In genomic region chr17:1399679-1400512, GRCh38 we compare ENCODE assay signal across 8 cellular contexts. TPM values are rescaled to one million over a fixed set of nuclear protein-coding genes. Genes with fewer than 3 reads are reported as not detected.
DNase-seq lines count a peak whose midpoint lies in the region; ATAC-seq and TF ChIP-seq lines count a peak whose summit lies in the region.

Gene YWHAE, minus strand, starts transcription at chr17:1400222. Its CDS starts 112 bp downstream, at chr17:1400110.

- H3K27me3 Mint-ChIP-seq in CD14-positive monocyte (ENCODE audit: low read depth in 3 of 3) = peaks cover 2 to 9% (median 3%) of the 10 kb centered on the region in 3 donors
- H3K27me3 Mint-ChIP-seq in activated CD4-positive, alpha-beta memory T cell treated with anti-CD3 and anti-CD28 coated beads, Interleukin-2, amount 10 ng/mL, durations not matched to agents 7 days and 5 days = no peaks in the 10 kb centered on the region

- ATAC-seq in GM19438 (IDR thresholded peaks at IDR 0.05; ENCODE audit: low read depth, unreplicated experiment) (peak; percentile 89), HG03575 (IDR thresholded peaks at IDR 0.05; ENCODE audit: extremely low read depth, insufficient number of reproducible peaks, low FRiP score, unreplicated experiment) (peak; percentile 43)

- TF ChIP-seq POLR2A in lower leg skin (IDR thresholded peaks at IDR 0.05) = peak in 1 of 2 donors; percentile 91

- no peaks in the 10 kb centered on the region for H3K9me3 Mint-ChIP-seq in CD14-positive monocyte
- H3K9me3 Mint-ChIP-seq in activated CD4-positive, alpha-beta memory T cell treated with anti-CD3 and anti-CD28 coated beads, Interleukin-2, amount 10 ng/mL, durations not matched to agents 7 days and 5 days = no peaks in the 10 kb centered on the region

- CTCF ChIA-PET in activated CD4-positive, alpha-beta memory T cell treated with anti-CD3 and anti-CD28 coated beads, Interleukin-2, amount 10 ng/mL, durations not matched to agents 7 days and 5 days (lab: Charles Lee) = interaction anchor here (0.5 to 1.8 kb wide), 7 partner anchors 34 to 170 kb away, joined by 3 to 14 read pairs (median 5); no protein-coding TSS in a partner anchor

- H3K4me3 ChIP-seq in duodenal mucosa (ENCODE audit: low read depth in 1 of 2, low read length in 2 of 2) (peak within 1 kb of the TSS; percentile 96 to 97), lower leg skin (ENCODE audit: low read depth, poor library complexity, severe bottlenecking) (peak within 1 kb of the TSS; percentile 80)

- H3K9ac ChIP-seq in duodenal mucosa (ENCODE audit: low read depth in 1 of 2, low read length in 2 of 2) = peak within 1 kb of the TSS; percentile 88 to 94

- H3K4me1 Mint-ChIP-seq in CD14-positive monocyte = peaks cover 42% of the 10 kb centered on the region
- H3K4me1 Mint-ChIP-seq in activated CD4-positive, alpha-beta memory T cell treated with anti-CD3 and anti-CD28 coated beads, Interleukin-2, amount 10 ng/mL, durations not matched to agents 7 days and 5 days = peaks cover 30% of the 10 kb centered on the region

- H3K36me3 Mint-ChIP-seq in CD14-positive monocyte = peaks cover 0 to 14% of the 10 kb centered on the region in 2 donors
- H3K36me3 Mint-ChIP-seq in activated CD4-positive, alpha-beta memory T cell treated with anti-CD3 and anti-CD28 coated beads, Interleukin-2, amount 10 ng/mL, durations not matched to agents 7 days and 5 days (ENCODE audit: low read depth) = peaks cover 33% of the 10 kb centered on the region

- no peak for TF ChIP-seq CTCF in CD14-positive monocyte (IDR thresholded peaks at IDR 0.05)
- TF ChIP-seq CTCF in lower leg skin (IDR thresholded peaks at IDR 0.05) = no peak

- H3K9me3 ChIP-seq in duodenal mucosa (ENCODE audit: control insufficient read depth in 1 of 2, low read length in 2 of 2) = no peaks in the 10 kb centered on the region

- H3K4me3 Mint-ChIP-seq in CD14-positive monocyte = peak within 1 kb of the TSS; percentile 96 to 97
- H3K4me3 Mint-ChIP-seq in activated CD4-positive, alpha-beta memory T cell treated with anti-CD3 and anti-CD28 coated beads, Interleukin-2, amount 10 ng/mL, durations not matched to agents 7 days and 5 days = peak within 1 kb of the TSS; percentile 94

- no peaks in the 10 kb centered on the region for H3K27me3 ChIP-seq in duodenal mucosa (ENCODE audit: control insufficient read depth in 1 of 2, insufficient read depth in 2 of 2, low read length in 2 of 2)

- POLR2A ChIA-PET in activated CD4-positive, alpha-beta memory T cell treated with anti-CD3 and anti-CD28 coated beads, Interleukin-2, amount 10 ng/mL, durations not matched to agents 7 days and 5 days (lab: Charles Lee) = interaction anchor here (0.6 to 3.4 kb wide), 20 partner anchors 10 to 903 kb away, joined by 3 to 28 read pairs (median 6); partner anchors contain the start of genes CRK, INPP5K, RILP and SMG6

- 1% methylated on average over 61 of the region's 82 CpGs for WGBS in lower leg skin, 2 donors

- peaks cover 13 to 14% of the 10 kb centered on the region in 2 donors for H3K4me1 ChIP-seq in duodenal mucosa (ENCODE audit: control insufficient read depth in 1 of 2, insufficient read depth in 2 of 2, low read length in 2 of 2)

- peaks cover 0 to 2% of the 10 kb centered on the region in 2 donors for H3K36me3 ChIP-seq in duodenal mucosa (ENCODE audit: control insufficient read depth in 1 of 2, insufficient read depth in 2 of 2, low read length in 2 of 2)

- DNase-seq in CD14-positive monocyte (ENCODE audit: low spot score) (peak; percentile 96), NCI-H82 treated with DMSO at 0.1 percent for 48 hours (lab: John Stamatoyannopoulos, UW; ENCODE audit: unreplicated experiment) (peak; percentile 87), lower leg skin (ENCODE audit: low spot score in 2 of 2) (peak; percentile 97 to 100)
- DNase-seq in activated CD4-positive, alpha-beta memory T cell treated with anti-CD3 and anti-CD28 coated beads, Interleukin-2, amount 10 ng/mL, durations not matched to agents 7 days and 5 days = peak; percentile 97
- DNase-seq in stimulated activated CD4-positive, alpha-beta T cell treated with anti-CD3 and anti-CD28 coated beads, Interleukin-4, amount 100 ng/mL, for 48 hours (ENCODE audit: low read depth in 2 of 2) = peak; percentile 96 to 97

- peak within 1 kb of the TSS; percentile 93 for H3K27ac ChIP-seq in duodenal mucosa (ENCODE audit: low read depth, low read length)

- intact Hi-C loops in CD14-positive monocyte (cut with micrococcal nuclease) (loop anchor here (5.0 kb wide), 3 partner anchors 33 to 62 kb away; no protein-coding TSS in a partner anchor), lower leg skin (cut with DNase I; ENCODE audit: low total_unique reads) (no loop called here)

- peak within 1 kb of the TSS; percentile 97 to 99 (median 99) for H3K27ac Mint-ChIP-seq in CD14-positive monocyte
- peak within 1 kb of the TSS; percentile 89 for H3K27ac Mint-ChIP-seq in activated CD4-positive, alpha-beta memory T cell treated with anti-CD3 and anti-CD28 coated beads, Interleukin-2, amount 10 ng/mL, durations not matched to agents 7 days and 5 days

RNA-seq across cellular contexts. Expression of gene YWHAE, which starts in this region (rescaled TPM):
- polyA plus RNA-seq in CD14-positive monocyte = 100 to 1,000 TPM; 168 to 185 TPM
- 100 to 1,000 TPM; 352 to 374 TPM for total RNA-seq in activated CD4-positive, alpha-beta memory T cell treated with anti-CD3 and anti-CD28 coated beads, Interleukin-2, amount 10 ng/mL, durations not matched to agents 7 days and 5 days
- 100 to 1,000 TPM; 431 to 648 (median 506) TPM for total RNA-seq in lower leg skin

Comparison
In these comparisons a context has a peak if more than half of its experiments do, and no peak if none do; other contexts are left out.
1. Peak in every context shown above with its lines: DNase-seq, ATAC-seq, H3K4me3 ChIP-seq and H3K27ac ChIP-seq.